In genomic region chr3:19155375-19155774, GRCh38 we compare ENCODE assay signal across 24 cellular contexts. TPM values are rescaled to one million over a fixed set of nuclear protein-coding genes. Genes with fewer than 3 reads are reported as not detected.
"Had no signal": no experiment of that assay in that cellular context is flagged by ENCODE, and none has a peak within 500 bp of the region (broad histone marks: within the 10 kb centered on the region; RNA-seq: fewer than 3 reads in every experiment).

No MANE protein-coding gene starts in this region.

- H3K27ac Mint-ChIP-seq: activated naive CD4-positive, alpha-beta T cell treated with anti-CD3 and anti-CD28 coated beads for 36 hours; activated naive CD8-positive, alpha-beta T cell treated with anti-CD3 and anti-CD28 coated beads, Interleukin-2, amount 50 U/mL, for 24 hours; activated T-helper 17 cell treated with anti-CD3 and anti-CD28 coated beads, Interleukin-2, amount 50 U/mL, for 72 hours; naive thymus-derived CD4-positive, alpha-beta T cell; T-cell had no signal

- H3K4me3 Mint-ChIP-seq: activated naive CD4-positive, alpha-beta T cell treated with anti-CD3 and anti-CD28 coated beads for 36 hours; activated naive CD8-positive, alpha-beta T cell treated with anti-CD3 and anti-CD28 coated beads, Interleukin-2, amount 50 U/mL, for 24 hours; activated T-helper 17 cell treated with anti-CD3 and anti-CD28 coated beads, Interleukin-2, amount 50 U/mL, for 72 hours; naive thymus-derived CD4-positive, alpha-beta T cell; T-cell had no signal

- FAIRE-seq: frontal cortex, pancreas had no signal

- H3K4me1 Mint-ChIP-seq: activated naive CD8-positive, alpha-beta T cell treated with anti-CD3 and anti-CD28 coated beads, Interleukin-2, amount 50 U/mL, for 24 hours; activated T-helper 17 cell treated with anti-CD3 and anti-CD28 coated beads, Interleukin-2, amount 50 U/mL, for 72 hours; naive thymus-derived CD4-positive, alpha-beta T cell; T-cell had no signal

- H3K27ac ChIP-seq: ascending aorta, breast epithelium, epithelial cell of prostate, heart right ventricle, pancreas, suprapubic skin, upper lobe of left lung had no signal

- DNase-seq: activated CD4-positive, alpha-beta T cell treated with anti-CD3 and anti-CD28 coated beads, Interleukin-2, amount 50 U/mL, for 4 hours; activated naive CD4-positive, alpha-beta T cell treated with anti-CD3 and anti-CD28 coated beads for 36 hours; activated naive CD8-positive, alpha-beta T cell treated with anti-CD3 and anti-CD28 coated beads, Interleukin-2, amount 50 U/mL, for 24 hours; activated T-cell treated with anti-CD3 and anti-CD28 coated beads for 4 hours; dermis blood vessel endothelial cell; heart right ventricle; islet precursor cell; mucosa of descending colon; naive thymus-derived CD4-positive, alpha-beta T cell; pancreas; stimulated activated CD4-positive, alpha-beta T cell treated with anti-CD3 and anti-CD28 coated beads, Interleukin-15, amount 100 ng/mL, for 24 hours; stimulated activated CD4-positive, alpha-beta T cell treated with anti-CD3 and anti-CD28 coated beads, Interleukin-4, amount 100 ng/mL, for 1 hour; stimulated activated naive CD4-positive, alpha-beta T cell treated with Interleukin-2 at 50 U/mL for 16 hours; T-cell; T-helper 9 cell; upper lobe of left lung had no signal

- H3K9me3 Mint-ChIP-seq: activated naive CD4-positive, alpha-beta T cell treated with anti-CD3 and anti-CD28 coated beads for 36 hours; activated naive CD8-positive, alpha-beta T cell treated with anti-CD3 and anti-CD28 coated beads, Interleukin-2, amount 50 U/mL, for 24 hours; activated T-helper 17 cell treated with anti-CD3 and anti-CD28 coated beads, Interleukin-2, amount 50 U/mL, for 72 hours had no signal

- H3K36me3 Mint-ChIP-seq: naive thymus-derived CD4-positive, alpha-beta T cell; T-cell had no signal

RNA-seq across cellular contexts. Expression of gene KCNH8, which starts 7.1 kb away (rescaled TPM):
- total RNA-seq: activated naive CD4-positive, alpha-beta T cell treated with anti-CD3 and anti-CD28 coated beads for 36 hours; activated T-helper 17 cell treated with anti-CD3 and anti-CD28 coated beads, Interleukin-2, amount 50 U/mL, for 72 hours; ascending aorta; lung microvascular endothelial cell had no signal
- polyA plus RNA-seq: fibroblast of lung; naive thymus-derived CD4-positive, alpha-beta T cell had no signal
